In genomic region chr1:76336951-76337371, GRCh38 we compare ENCODE assay signal across 10 cellular contexts.
A peak's percentile ranks its signal among the peaks of the same experiment; 100 is the strongest.
DNase-seq lines count a peak whose midpoint lies in the region; ATAC-seq and TF ChIP-seq lines count a peak whose summit lies in the region.
"Had no signal": no experiment of that assay in that cellular context is flagged by ENCODE, and none has a peak within 500 bp of the region (broad histone marks: within the 10 kb centered on the region; RNA-seq: fewer than 3 reads in every experiment).

No MANE protein-coding gene starts in this region.

- TF ChIP-seq CTCF in right atrium auricular region (IDR thresholded peaks at IDR 0.05): no peak
- no peak for TF ChIP-seq CTCF in astrocyte of the spinal cord (IDR thresholded peaks at IDR 0.05; ENCODE audit: low read depth, low read length)
- TF ChIP-seq CTCF in lower lobe of right lung (IDR thresholded peaks at IDR 0.05): no peak

- H3K4me1 ChIP-seq in right atrium auricular region (peaks cover 0 to 12% of the 10 kb centered on the region in 2 donors), lower lobe of right lung (no peaks in the 10 kb centered on the region)

- ATAC-seq in Right ventricle myocardium inferior (peak; percentile 97), lower lobe of right lung (peak; percentile 84 to 90), GM18505 (IDR thresholded peaks at IDR 0.05; ENCODE audit: unreplicated experiment) (no peak)

- no peak for TF ChIP-seq POLR2A in GM18505 (IDR thresholded peaks at IDR 0.05; ENCODE audit: borderline replicate concordance, extremely low read depth, insufficient read depth, insufficient read length)

- H3K27me3 ChIP-seq in right atrium auricular region (no peaks in the 10 kb centered on the region), lower lobe of right lung (ENCODE audit: low read depth) (no peaks in the 10 kb centered on the region)

- H3K9me3 ChIP-seq in right atrium auricular region: no peaks in the 10 kb centered on the region
- H3K9me3 ChIP-seq in lower lobe of right lung: no peaks in the 10 kb centered on the region

- intact Hi-C loops in Right ventricle myocardium inferior (cut with DNase I): loop anchor here (10.0 kb wide), 1 partner anchor 788 kb away; no protein-coding TSS in a partner anchor
- intact Hi-C loops in lower lobe of right lung (cut with DNase I): no loop called here

- H3K36me3 ChIP-seq in right atrium auricular region (no peaks in the 10 kb centered on the region), lower lobe of right lung (no peaks in the 10 kb centered on the region)

- DNase-seq in Right ventricle myocardium inferior (ENCODE audit: missing footprints) (peak; percentile 89), right atrium auricular region (ENCODE audit: low spot score) (no peak), astrocyte of the spinal cord (ENCODE audit: low read depth, low spot score) (peak; percentile 92), lower lobe of right lung (peak; percentile 65), GDM1 (lab: John Stamatoyannopoulos, UW) (no peak), mesenteric fat pad (ENCODE audit: low spot score) (no peak)
- no peak for DNase-seq in stimulated activated CD4-positive, alpha-beta T cell treated with anti-CD3 and anti-CD28 coated beads, Interleukin-4, amount 100 ng/mL, for 1 hour
- DNase-seq: NCI-H187; stimulated activated CD4-positive, alpha-beta T cell treated with anti-CD3 and anti-CD28 coated beads, Interleukin-2, amount 100 ng/mL, for 48 hours had no signal

- in situ Hi-C loops in astrocyte of the spinal cord (cut with HindIII; ENCODE audit: low sequenced_read_pairs): no loop called here

- no peak overlapping the region for H3K27ac ChIP-seq in right atrium auricular region
- no peak overlapping the region for H3K27ac ChIP-seq in lower lobe of right lung

- H3K4me3 ChIP-seq in right atrium auricular region (no peak overlapping the region), astrocyte of the spinal cord (ENCODE audit: low read depth, low read length) (no peak overlapping the region), lower lobe of right lung (no peak overlapping the region)

Comparison
In these comparisons a context has a peak if more than half of its experiments do, and no peak if none do; other contexts are left out.
1. DNase-seq: peak in Right ventricle myocardium inferior (single experiment), astrocyte of the spinal cord (single experiment) and lower lobe of right lung (single experiment); none in right atrium auricular region (single experiment), GDM1 (single experiment), stimulated activated CD4-positive, alpha-beta T cell treated with anti-CD3 and anti-CD28 coated beads, Interleukin-4, amount 100 ng/mL, for 1 hour (single experiment) and mesenteric fat pad (single experiment).